In genomic region chrX:26466387-26466786, GRCh38 we compare ENCODE assay signal across 8 cellular contexts.
"Had no signal": no experiment of that assay in that cellular context is flagged by ENCODE, and none has a peak within 500 bp of the region (broad histone marks: within the 10 kb centered on the region; RNA-seq: fewer than 3 reads in every experiment).

No MANE protein-coding gene starts in this region.

- H2AFZ ChIP-seq: GM23338 had no signal

- H3K4me3 ChIP-seq: GM23338 had no signal

- H3K4me3 Mint-ChIP-seq: GM23338, H9 had no signal

- H3K4me2 ChIP-seq: GM23338 had no signal

- DNase-seq: H9, HCEC 1CT, IMR-90, KBM-7 had no signal

- H3K4me1 Mint-ChIP-seq: GM23338 had no signal

- FAIRE-seq: H1, H54, HTR-8/SVneo had no signal

- ATAC-seq: GM23338 had no signal
